26 cellular contexts compared by ENCODE assay signal in the genomic region with DNA sequence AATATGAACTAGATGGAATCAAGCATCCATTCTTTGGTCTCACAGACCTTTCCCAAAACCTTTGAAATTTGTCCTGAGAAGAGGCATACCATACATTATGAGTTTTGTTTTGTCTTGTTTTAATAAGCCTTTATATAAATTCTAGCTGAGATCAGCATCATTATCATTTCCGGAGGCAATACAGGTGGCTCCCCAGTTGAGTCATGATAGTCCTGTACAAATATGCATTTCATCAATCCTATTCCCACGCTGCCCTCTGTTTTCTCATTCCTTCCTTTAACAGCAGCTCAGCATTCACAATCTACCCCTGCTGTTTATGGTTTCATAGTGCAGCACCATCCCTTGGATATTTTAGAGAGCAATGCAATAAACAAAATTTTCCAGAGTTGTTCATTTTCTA.
DNase-seq lines count a peak whose midpoint lies in the region; ATAC-seq, FAIRE-seq and TF ChIP-seq lines count a peak whose summit lies in the region.
"Had no signal": no experiment of that assay in that cellular context is flagged by ENCODE, and none has a peak within 500 bp of the region (broad histone marks: within the 10 kb centered on the region; RNA-seq: fewer than 3 reads in every experiment).

No MANE protein-coding gene starts in this region.

- peak; percentile 69 for ATAC-seq in esophagus mucosa
- no peak for ATAC-seq in GM21786 (IDR thresholded peaks at IDR 0.05; ENCODE audit: unreplicated experiment)
- ATAC-seq: CD8-positive, alpha-beta T cell had no signal

- CTCF ChIA-PET in MCF 10A (lab: Yijun Ruan, JAX) = no interaction called here

- H3K4me3 ChIP-seq in breast epithelium = no peak overlapping the region
- no peak overlapping the region for H3K4me3 ChIP-seq in bronchial epithelial cell (ENCODE audit: low read depth, low read length)
- H3K4me3 ChIP-seq: BLaER1, GM23248, HAP-1 had no signal

- TF ChIP-seq POLR2A in breast epithelium (IDR thresholded peaks at IDR 0.05) = no peak

- H3K27me3 Mint-ChIP-seq in MCF 10A (ENCODE audit: insufficient read depth, unreplicated experiment) = no peaks in the 10 kb centered on the region
- H3K27me3 Mint-ChIP-seq: CD4-positive, CD25-positive, alpha-beta regulatory T cell had no signal

- no peaks in the 10 kb centered on the region for H3K36me3 Mint-ChIP-seq in MCF 10A (ENCODE audit: insufficient read depth, unreplicated experiment)
- H3K36me3 Mint-ChIP-seq: CD4-positive, CD25-positive, alpha-beta regulatory T cell; CD8-positive, alpha-beta T cell had no signal

- H3K9me3 ChIP-seq in breast epithelium = no peaks in the 10 kb centered on the region
- H3K9me3 ChIP-seq: Caco-2, HAP-1 had no signal

- H3K27me3 ChIP-seq in breast epithelium (no peaks in the 10 kb centered on the region), bronchial epithelial cell (ENCODE audit: control insufficient read depth, insufficient read depth, low read length) (no peaks in the 10 kb centered on the region)
- H3K27me3 ChIP-seq: BLaER1 had no signal

- H3K4me1 ChIP-seq in breast epithelium = no peaks in the 10 kb centered on the region
- H3K4me1 ChIP-seq: BLaER1, Caco-2 had no signal

- no peak overlapping the region for H3K27ac Mint-ChIP-seq in MCF 10A (ENCODE audit: low read depth, unreplicated experiment)
- H3K27ac Mint-ChIP-seq: B cell; CD4-positive, CD25-positive, alpha-beta regulatory T cell; CD8-positive, alpha-beta T cell; HFFc6 had no signal

- H3K9me3 Mint-ChIP-seq in MCF 10A (ENCODE audit: unreplicated experiment) = peaks cover 12% of the 10 kb centered on the region
- H3K9me3 Mint-ChIP-seq: CD8-positive, alpha-beta T cell had no signal

- TF ChIP-seq CTCF in MCF 10A (IDR thresholded peaks at IDR 0.05; ENCODE audit: unreplicated experiment) = no peak
- no peak for TF ChIP-seq CTCF in breast epithelium (IDR thresholded peaks at IDR 0.05)
- TF ChIP-seq CTCF in bronchial epithelial cell (IDR thresholded peaks at IDR 0.05; ENCODE audit: insufficient read depth, low read length, severe bottlenecking) = no peak

- H3K4me1 Mint-ChIP-seq in MCF 10A (ENCODE audit: insufficient read depth, unreplicated experiment) = no peaks in the 10 kb centered on the region
- H3K4me1 Mint-ChIP-seq: B cell; CD4-positive, CD25-positive, alpha-beta regulatory T cell had no signal

- H3K36me3 ChIP-seq in breast epithelium = no peaks in the 10 kb centered on the region
- H3K36me3 ChIP-seq in bronchial epithelial cell (ENCODE audit: control insufficient read depth, insufficient read depth, low read length) = no peaks in the 10 kb centered on the region
- H3K36me3 ChIP-seq: BLaER1, HAP-1 had no signal

- no peak overlapping the region for H3K27ac ChIP-seq in breast epithelium
- H3K27ac ChIP-seq: 22Rv1, BLaER1, C4-2B, GM23248 had no signal

- intact Hi-C loops in MCF 10A (cut with micrococcal nuclease) = no loop called here
- intact Hi-C loops in breast epithelium (cut with DNase I; ENCODE audit: low total_unique reads) = no loop called here

- BruUV-seq in MCF 10A (replicated peaks; lab: Mats Ljungman, UMichigan) = no TSS peak

- no peak for FAIRE-seq in bronchial epithelial cell (lab: Jason Lieb, UNC)
- FAIRE-seq: A204.1, GM12891, GM18507, H54 had no signal

- DNase-seq in MCF 10A (ENCODE audit: unreplicated experiment) (peak; percentile 1), breast epithelium (ENCODE audit: low spot score in 2 of 2) (no peak), bronchial epithelial cell (ENCODE audit: low read depth) (peak; percentile 28), ecto neural progenitor cell (ENCODE audit: low spot score) (no peak), NCI-H524 (lab: John Stamatoyannopoulos, UW) (no peak), GF-D8 (lab: John Stamatoyannopoulos, UW) (no peak)
- DNase-seq: Caco-2; CD4-positive, CD25-positive, alpha-beta regulatory T cell; CD8-positive, alpha-beta T cell; DMS 273 treated with DMSO at 0.1 percent for 48 hours; DMS79; EL; GDM1; GM23248; HFFc6 had no signal

- POLR2A ChIA-PET in MCF 10A (lab: Yijun Ruan, JAX) = interaction anchor here (1.1 kb wide), 1 partner anchor 44 kb away, joined by 3 read pairs; no protein-coding TSS in a partner anchor

- H3K4me3 Mint-ChIP-seq in MCF 10A (ENCODE audit: unreplicated experiment) = no peak overlapping the region
- H3K4me3 Mint-ChIP-seq: B cell; CD4-positive, CD25-positive, alpha-beta regulatory T cell; CD8-positive, alpha-beta T cell; HFFc6 had no signal

Comparison
In these comparisons a context has a peak if more than half of its experiments do, and no peak if none do; other contexts are left out.
1. DNase-seq: peak in MCF 10A (single experiment) and bronchial epithelial cell (single experiment); none in breast epithelium (0 of 2), ecto neural progenitor cell (single experiment), NCI-H524 (0 of 2) and GF-D8 (single experiment).